7 cellular contexts compared by ENCODE assay signal in genomic region chr2:62197017-62197586, GRCh38. TPM values are rescaled to one million over a fixed set of nuclear protein-coding genes. Genes with fewer than 3 reads are reported as not detected.
A peak's percentile ranks its signal among the peaks of the same experiment; 100 is the strongest.
DNase-seq lines count a peak whose midpoint lies in the region; ATAC-seq and TF ChIP-seq lines count a peak whose summit lies in the region.

No MANE protein-coding gene starts in this region.

- ATAC-seq in GM18909 (IDR thresholded peaks at IDR 0.05; ENCODE audit: poor library complexity, unreplicated experiment) (peak; percentile 15), foreskin keratinocyte (peak; percentile 5), HG02642 (IDR thresholded peaks at IDR 0.05; ENCODE audit: poor library complexity, unreplicated experiment) (no peak), HG03280 (IDR thresholded peaks at IDR 0.05; ENCODE audit: unreplicated experiment) (no peak)
- peak; percentile 3 for ATAC-seq in activated T-helper 17 cell treated with anti-CD3 and anti-CD28 coated beads, Interleukin-2, amount 50 U/mL, for 72 hours (replicated peaks)

- H3K27me3 ChIP-seq in foreskin keratinocyte = no peaks in the 10 kb centered on the region

- H3K27ac Mint-ChIP-seq in activated T-helper 17 cell treated with anti-CD3 and anti-CD28 coated beads, Interleukin-2, amount 50 U/mL, for 72 hours = peak overlapping the region; percentile 67
- peak overlapping the region; percentile 73 for H3K27ac Mint-ChIP-seq in progenitor cell of endocrine pancreas

- H3K4me3 Mint-ChIP-seq in activated T-helper 17 cell treated with anti-CD3 and anti-CD28 coated beads, Interleukin-2, amount 50 U/mL, for 72 hours = peak overlapping the region; percentile 81
- H3K4me3 Mint-ChIP-seq in progenitor cell of endocrine pancreas (ENCODE audit: low read depth) = peak overlapping the region; percentile 86

- peaks cover 17% of the 10 kb centered on the region for H3K36me3 Mint-ChIP-seq in activated T-helper 17 cell treated with anti-CD3 and anti-CD28 coated beads, Interleukin-2, amount 50 U/mL, for 72 hours (ENCODE audit: low read depth)
- H3K36me3 Mint-ChIP-seq in progenitor cell of endocrine pancreas (ENCODE audit: insufficient read depth) = no peaks in the 10 kb centered on the region

- peak; percentile 13 for DNase-seq in NCI-H748 treated with DMSO at 0.1 percent for 48 hours (lab: John Stamatoyannopoulos, UW)
- no peak for DNase-seq in foreskin keratinocyte
- DNase-seq in progenitor cell of endocrine pancreas (ENCODE audit: low spot score, unreplicated experiment) = peak; percentile 34

- H3K27me3 Mint-ChIP-seq in activated T-helper 17 cell treated with anti-CD3 and anti-CD28 coated beads, Interleukin-2, amount 50 U/mL, for 72 hours = no peaks in the 10 kb centered on the region
- no peaks in the 10 kb centered on the region for H3K27me3 Mint-ChIP-seq in progenitor cell of endocrine pancreas

- peak; percentile 36 for TF ChIP-seq CTCF in foreskin keratinocyte (conservative IDR thresholded peaks at IDR 0.05)
- TF ChIP-seq CTCF in progenitor cell of endocrine pancreas (IDR thresholded peaks at IDR 0.05; ENCODE audit: unreplicated experiment) = no peak

- H3K27ac ChIP-seq in foreskin keratinocyte = peak overlapping the region; percentile 48

- peaks cover 36% of the 10 kb centered on the region for H3K4me1 Mint-ChIP-seq in activated T-helper 17 cell treated with anti-CD3 and anti-CD28 coated beads, Interleukin-2, amount 50 U/mL, for 72 hours
- H3K4me1 Mint-ChIP-seq in progenitor cell of endocrine pancreas (ENCODE audit: low read depth) = peaks cover 29% of the 10 kb centered on the region

- H3K4me1 ChIP-seq in foreskin keratinocyte = peaks cover 6% of the 10 kb centered on the region

- H3K9me3 Mint-ChIP-seq in activated T-helper 17 cell treated with anti-CD3 and anti-CD28 coated beads, Interleukin-2, amount 50 U/mL, for 72 hours = no peaks in the 10 kb centered on the region
- no peaks in the 10 kb centered on the region for H3K9me3 Mint-ChIP-seq in progenitor cell of endocrine pancreas (ENCODE audit: low read depth)

RNA-seq across cellular contexts. Expression of gene B3GNT2, which starts 1.2 kb away (rescaled TPM):
- total RNA-seq in activated T-helper 17 cell treated with anti-CD3 and anti-CD28 coated beads, Interleukin-2, amount 50 U/mL, for 72 hours = 10 to 100 TPM; 15.0 to 20.1 TPM
- total RNA-seq in foreskin keratinocyte (27.8 and 30.6 TPM in 2 replicates), progenitor cell of endocrine pancreas (17.4 and 18.5 TPM in 2 replicates)
- 11.2 and 12.9 TPM in 2 replicates for polyA plus RNA-seq in foreskin keratinocyte

Comparison
In these comparisons a context has a peak if more than half of its experiments do, and no peak if none do; other contexts are left out.
1. ATAC-seq: peak in GM18909 (single experiment), activated T-helper 17 cell treated with anti-CD3 and anti-CD28 coated beads, Interleukin-2, amount 50 U/mL, for 72 hours (single experiment) and foreskin keratinocyte (single experiment); none in HG02642 (single experiment) and HG03280 (single experiment).
2. DNase-seq: peak in NCI-H748 treated with DMSO at 0.1 percent for 48 hours (single experiment) and progenitor cell of endocrine pancreas (single experiment); none in foreskin keratinocyte (0 of 2).